ENCODE assay signal across 26 cellular contexts in genomic region chr9:13322828-13323550, GRCh38. TPM values are rescaled to one million over a fixed set of nuclear protein-coding genes. Genes with fewer than 3 reads are reported as not detected.
DNase-seq lines count a peak whose midpoint lies in the region; ATAC-seq and TF ChIP-seq lines count a peak whose summit lies in the region.
"Had no signal": no experiment of that assay in that cellular context is flagged by ENCODE, and none has a peak within 500 bp of the region (broad histone marks: within the 10 kb centered on the region; RNA-seq: fewer than 3 reads in every experiment).

No MANE protein-coding gene starts in this region.

- no peak overlapping the region for H3K4me3 Mint-ChIP-seq in WTC11
- no peak overlapping the region for H3K4me3 Mint-ChIP-seq in stimulated activated memory B cell treated with anti-CD40 and anti-IgM and Interleukin-4, amounts not matched to agents 10 μg/mL and 1 μg/mL and 100 μg/mL, for 72 hours
- H3K4me3 Mint-ChIP-seq in natural killer cell treated with Interleukin-12 subunit alpha and Interleukin-12 subunit beta and Interleukin-15 and Interleukin-18, amount 100 ng/mL, for 72 hours = no peak overlapping the region
- H3K4me3 Mint-ChIP-seq: activated CD4-positive, alpha-beta T cell treated with anti-CD3 and anti-CD28 coated beads for 36 hours; activated CD8-positive, alpha-beta T cell treated with anti-CD3 and anti-CD28 coated beads for 36 hours; activated naive CD4-positive, alpha-beta T cell treated with anti-CD3 and anti-CD28 coated beads, Interleukin-2, amount 10 ng/mL, durations not matched to agents 7 days and 5 days; activated T-helper 17 cell treated with anti-CD3 and anti-CD28 coated beads, Interleukin-2, amount 50 U/mL, for 72 hours had no signal

- no peaks in the 10 kb centered on the region for H3K79me2 ChIP-seq in OCI-LY7 (ENCODE audit: insufficient read depth, low read depth, low read length)

- H3K56ac ChIP-seq in IMR-90 (ENCODE audit: extremely low read depth, insufficient read depth, low read length) = no peak overlapping the region

- peaks cover 18% of the 10 kb centered on the region for H3K9me3 Mint-ChIP-seq in WTC11
- peaks cover 6% of the 10 kb centered on the region for H3K9me3 Mint-ChIP-seq in stimulated activated memory B cell treated with anti-CD40 and anti-IgM and Interleukin-4, amounts not matched to agents 10 μg/mL and 1 μg/mL and 100 μg/mL, for 72 hours
- H3K9me3 Mint-ChIP-seq in natural killer cell treated with Interleukin-12 subunit alpha and Interleukin-12 subunit beta and Interleukin-15 and Interleukin-18, amount 100 ng/mL, for 72 hours = peaks cover 11% of the 10 kb centered on the region

- intact Hi-C loops in IMR-90 (cut with micrococcal nuclease) (loop anchor here (10.0 kb wide), 1 partner anchor 1232 kb away; no protein-coding TSS in a partner anchor), OCI-LY7 (cut with micrococcal nuclease; ENCODE audit: unreplicated experiment) (no loop called here)

- DNase-seq in IMR-90 = no peak
- no peak for DNase-seq in WTC11 (ENCODE audit: low spot score)
- peak; percentile 5 for DNase-seq in iPS-NIHi11 (ENCODE audit: low spot score)
- no peak for DNase-seq in natural killer cell treated with Interleukin-12 subunit alpha and Interleukin-12 subunit beta and Interleukin-15 and Interleukin-18, amount 100 ng/mL, for 72 hours (ENCODE audit: low spot score)
- DNase-seq in OCI-LY7 (ENCODE audit: low spot score) = no peak
- DNase-seq: activated CD4-positive, alpha-beta T cell treated with anti-CD3 and anti-CD28 coated beads for 36 hours; activated CD8-positive, alpha-beta memory T cell treated with anti-CD3 and anti-CD28 coated beads, Interleukin-2, amount 50 U/mL, for 48 hours; activated CD8-positive, alpha-beta T cell treated with anti-CD3 and anti-CD28 coated beads for 36 hours; activated naive CD4-positive, alpha-beta T cell treated with anti-CD3 and anti-CD28 coated beads, Interleukin-2, amount 10 ng/mL, durations not matched to agents 7 days and 5 days; adrenal gland; body of pancreas; NCI-H1694; NCI-H2171 treated with DMSO at 0.1 percent for 48 hours; NCI-H526 treated with DMSO at 0.1 percent for 48 hours; NK-92 treated with Interleukin-12 subunit alpha and Interleukin-12 subunit beta, amount 100 ng/mL, for 24 hours; PC-9; SHP77; stimulated activated CD4-positive, alpha-beta T cell treated with anti-CD3 and anti-CD28 coated beads, Interleukin-4, amount 100 ng/mL, for 1 hour; SW 1271 had no signal

- H3K27ac ChIP-seq in IMR-90 (ENCODE audit: insufficient read depth, low read length) = no peak overlapping the region
- no peak overlapping the region for H3K27ac ChIP-seq in OCI-LY7 (ENCODE audit: low read depth, low read length, poor library complexity, severe bottlenecking)
- H3K27ac ChIP-seq: adrenal gland, BLaER1, body of pancreas, gastroesophageal sphincter, PC-9, tibial nerve had no signal

- no peak overlapping the region for H2BK120ac ChIP-seq in IMR-90 (ENCODE audit: low read depth, low read length)

- H3K4me1 Mint-ChIP-seq in WTC11 = no peaks in the 10 kb centered on the region
- H3K4me1 Mint-ChIP-seq in stimulated activated memory B cell treated with anti-CD40 and anti-IgM and Interleukin-4, amounts not matched to agents 10 μg/mL and 1 μg/mL and 100 μg/mL, for 72 hours = no peaks in the 10 kb centered on the region
- no peaks in the 10 kb centered on the region for H3K4me1 Mint-ChIP-seq in natural killer cell treated with Interleukin-12 subunit alpha and Interleukin-12 subunit beta and Interleukin-15 and Interleukin-18, amount 100 ng/mL, for 72 hours (ENCODE audit: low read depth in 2 of 2)
- H3K4me1 Mint-ChIP-seq: activated CD4-positive, alpha-beta T cell treated with anti-CD3 and anti-CD28 coated beads for 36 hours; activated naive CD4-positive, alpha-beta T cell treated with anti-CD3 and anti-CD28 coated beads, Interleukin-2, amount 10 ng/mL, durations not matched to agents 7 days and 5 days; activated T-helper 17 cell treated with anti-CD3 and anti-CD28 coated beads, Interleukin-2, amount 50 U/mL, for 72 hours had no signal

- H3K36me3 ChIP-seq in IMR-90 (ENCODE audit: control insufficient read depth, insufficient read depth, low read length) (no peaks in the 10 kb centered on the region), OCI-LY7 (ENCODE audit: insufficient read depth, low read length) (no peaks in the 10 kb centered on the region)
- H3K36me3 ChIP-seq: adrenal gland, BLaER1, gastroesophageal sphincter, tibial nerve had no signal

- no peaks in the 10 kb centered on the region for H3K27me3 ChIP-seq in IMR-90 (ENCODE audit: control insufficient read depth, insufficient read depth, low read length)
- H3K27me3 ChIP-seq: adrenal gland, BLaER1, body of pancreas, gastroesophageal sphincter, tibial nerve had no signal

- H2AK9ac ChIP-seq in IMR-90 (replicated peaks; ENCODE audit: low read depth, low read length, poor library complexity) = no peak overlapping the region

- no peaks in the 10 kb centered on the region for H3K4me1 ChIP-seq in IMR-90 (ENCODE audit: control insufficient read depth, insufficient read depth, low read length)
- no peaks in the 10 kb centered on the region for H3K4me1 ChIP-seq in OCI-LY7 (ENCODE audit: insufficient read depth, low read length, poor library complexity, severe bottlenecking)
- H3K4me1 ChIP-seq: adrenal gland, BLaER1, body of pancreas, gastroesophageal sphincter, tibial nerve had no signal

- peaks cover 10% of the 10 kb centered on the region for H3K36me3 Mint-ChIP-seq in WTC11
- H3K36me3 Mint-ChIP-seq in stimulated activated memory B cell treated with anti-CD40 and anti-IgM and Interleukin-4, amounts not matched to agents 10 μg/mL and 1 μg/mL and 100 μg/mL, for 72 hours = no peaks in the 10 kb centered on the region
- H3K36me3 Mint-ChIP-seq in natural killer cell treated with Interleukin-12 subunit alpha and Interleukin-12 subunit beta and Interleukin-15 and Interleukin-18, amount 100 ng/mL, for 72 hours = no peaks in the 10 kb centered on the region
- H3K36me3 Mint-ChIP-seq: activated naive CD4-positive, alpha-beta T cell treated with anti-CD3 and anti-CD28 coated beads, Interleukin-2, amount 10 ng/mL, durations not matched to agents 7 days and 5 days had no signal

- H2AK5ac ChIP-seq in IMR-90 (ENCODE audit: low read depth, low read length) = no peak overlapping the region

- 0 out of 2 replicates have a peak, but pooled peaks cover 3% of the 10 kb centered on the region for H3K27me3 Mint-ChIP-seq in WTC11 (ENCODE audit: low read depth)
- H3K27me3 Mint-ChIP-seq in stimulated activated memory B cell treated with anti-CD40 and anti-IgM and Interleukin-4, amounts not matched to agents 10 μg/mL and 1 μg/mL and 100 μg/mL, for 72 hours = no peaks in the 10 kb centered on the region
- H3K27me3 Mint-ChIP-seq in natural killer cell treated with Interleukin-12 subunit alpha and Interleukin-12 subunit beta and Interleukin-15 and Interleukin-18, amount 100 ng/mL, for 72 hours = no peaks in the 10 kb centered on the region
- H3K27me3 Mint-ChIP-seq: activated CD4-positive, alpha-beta T cell treated with anti-CD3 and anti-CD28 coated beads for 36 hours; activated CD8-positive, alpha-beta T cell treated with anti-CD3 and anti-CD28 coated beads for 36 hours; activated naive CD4-positive, alpha-beta T cell treated with anti-CD3 and anti-CD28 coated beads, Interleukin-2, amount 10 ng/mL, durations not matched to agents 7 days and 5 days; activated T-helper 17 cell treated with anti-CD3 and anti-CD28 coated beads, Interleukin-2, amount 50 U/mL, for 72 hours; progenitor cell of endocrine pancreas had no signal

- H3K4me3 ChIP-seq in IMR-90 (ENCODE audit: insufficient read depth, low read depth, low read length) = no peak overlapping the region
- H3K4me3 ChIP-seq in OCI-LY7 (ENCODE audit: low read depth, low read length, poor library complexity, severe bottlenecking) = no peak overlapping the region
- H3K4me3 ChIP-seq: adrenal gland, BLaER1, body of pancreas, gastroesophageal sphincter, PC-9, tibial nerve had no signal

- dilution Hi-C loops in IMR-90 (cut with HindIII; ENCODE audit: low sequenced_read_pairs, unreplicated experiment) = no loop called here

- H2BK20ac ChIP-seq in IMR-90 (ENCODE audit: low read depth, low read length) = no peak overlapping the region

- no peak overlapping the region for H2BK5ac ChIP-seq in IMR-90 (ENCODE audit: low read depth, low read length, poor library complexity, severe bottlenecking)

- no peaks in the 10 kb centered on the region for H3K9me3 ChIP-seq in IMR-90 (ENCODE audit: control insufficient read depth, insufficient read depth, low read length)
- H3K9me3 ChIP-seq in OCI-LY7 (ENCODE audit: low read length) = no peaks in the 10 kb centered on the region
- H3K9me3 ChIP-seq: adrenal gland, body of pancreas had no signal

- H4K20me1 ChIP-seq in IMR-90 (ENCODE audit: insufficient read depth, low read length) (no peaks in the 10 kb centered on the region), OCI-LY7 (ENCODE audit: insufficient read depth, low read length) (no peaks in the 10 kb centered on the region)
- H4K20me1 ChIP-seq: BLaER1 had no signal

- no peak overlapping the region for H4K91ac ChIP-seq in IMR-90 (ENCODE audit: insufficient read depth, low read depth, low read length)

- H3K23ac ChIP-seq in IMR-90 (ENCODE audit: low read depth, low read length) = no peak overlapping the region

- no peaks in the 10 kb centered on the region for H3K9me1 ChIP-seq in IMR-90 (ENCODE audit: insufficient read depth, low read length)

- no peak overlapping the region for H4K8ac ChIP-seq in IMR-90 (ENCODE audit: low read depth in 2 of 2, low read length in 2 of 2)

- no peak for TF ChIP-seq CTCF in IMR-90 (conservative IDR thresholded peaks at IDR 0.05; ENCODE audit: low read depth, low read length)
- no peak for TF ChIP-seq CTCF in WTC11 (IDR thresholded peaks at IDR 0.05)
- no peak for TF ChIP-seq CTCF in OCI-LY7 (conservative IDR thresholded peaks at IDR 0.05; ENCODE audit: low read length)

- no peak overlapping the region for H3K9ac ChIP-seq in IMR-90 (ENCODE audit: low read depth, low read length)
- H3K9ac ChIP-seq: BLaER1 had no signal

- H2BK15ac ChIP-seq in IMR-90 (ENCODE audit: low read depth, low read length) = no peak overlapping the region

- no peak overlapping the region for H3K18ac ChIP-seq in IMR-90 (ENCODE audit: low read depth, low read length)

- H3K4ac ChIP-seq in IMR-90 (ENCODE audit: low read depth, low read length) = no peak overlapping the region

- TF ChIP-seq POLR2A in IMR-90 (IDR thresholded peaks at IDR 0.05; ENCODE audit: low read depth, low read length) = no peak

- TF ChIP-seq RAD21 in IMR-90 (IDR thresholded peaks at IDR 0.05; ENCODE audit: low read length) = no peak

- H3K9me2 ChIP-seq in OCI-LY7 (ENCODE audit: insufficient read depth, low read length) = no peaks in the 10 kb centered on the region

- no peak for ATAC-seq in IMR-90 (ENCODE audit: low read depth)
- peak; percentile 56 for ATAC-seq in WTC11
- ATAC-seq in stimulated activated memory B cell treated with anti-CD40 and anti-IgM and Interleukin-4, amounts not matched to agents 10 μg/mL and 1 μg/mL and 100 μg/mL, for 72 hours = peak; percentile 20
- ATAC-seq in natural killer cell treated with Interleukin-12 subunit alpha and Interleukin-12 subunit beta and Interleukin-15 and Interleukin-18, amount 100 ng/mL, for 72 hours = no peak
- no peak for ATAC-seq in GM19351 (IDR thresholded peaks at IDR 0.05; ENCODE audit: unreplicated experiment)
- ATAC-seq: activated CD4-positive, alpha-beta T cell treated with anti-CD3 and anti-CD28 coated beads for 36 hours; activated CD8-positive, alpha-beta T cell treated with anti-CD3 and anti-CD28 coated beads for 36 hours; activated T-helper 17 cell treated with anti-CD3 and anti-CD28 coated beads, Interleukin-2, amount 50 U/mL, for 72 hours; body of pancreas; gastroesophageal sphincter had no signal

- H3K4me2 ChIP-seq in IMR-90 (ENCODE audit: low read depth, low read length) (no peak overlapping the region), OCI-LY7 (ENCODE audit: low read length) (no peak overlapping the region)
- H3K4me2 ChIP-seq: BLaER1, PC-9 had no signal

- in situ Hi-C loops in IMR-90 (cut with MboI; ENCODE audit: low sequenced_read_pairs) = no loop called here

- WGBS in IMR-90 (ENCODE audit: extremely low coverage in 2 of 2, insufficient read length in 1 of 2), 2 experiments = 89% methylated on average over 21 of the region's 29 CpGs; no CpG with 5 or more reads in 1 of the 2 experiments

- H2AFZ ChIP-seq in IMR-90 (replicated peaks; ENCODE audit: low read length, poor library complexity) (peak overlapping the region; percentile 51), OCI-LY7 (ENCODE audit: low read length) (no peak overlapping the region)
- H2AFZ ChIP-seq: PC-9 had no signal

- no peaks in the 10 kb centered on the region for H3K79me1 ChIP-seq in IMR-90 (ENCODE audit: low read depth in 1 of 2, low read length in 2 of 2)

- CTCF ChIA-PET in IMR-90 (lab: Yijun Ruan, JAX) (no interaction called here), WTC11 (lab: Charles Lee) (no interaction called here), OCI-LY7 (lab: Charles Lee; ENCODE audit: unreplicated experiment) (no interaction called here)

- no TSS peak for BruUV-seq in IMR-90 (replicated peaks; lab: Mats Ljungman, UMichigan)
- BruUV-seq in OCI-LY7 (replicated peaks; lab: Mats Ljungman, UMichigan) = no TSS peak

- no peak overlapping the region for H4K5ac ChIP-seq in IMR-90 (ENCODE audit: low read depth, low read length)

- POLR2A ChIA-PET in IMR-90 (lab: Charles Lee; ENCODE audit: unreplicated experiment) (no interaction called here), WTC11 (lab: Charles Lee) (no interaction called here), OCI-LY7 (lab: Charles Lee) (interaction anchor here (0.6 to 1.1 kb wide), 2 partner anchors 14 to 107 kb away, joined by 3 to 6 read pairs; no protein-coding TSS in a partner anchor)

- H3K14ac ChIP-seq in IMR-90 (replicated peaks; ENCODE audit: low read depth, low read length) = no peak overlapping the region

- H3K27ac Mint-ChIP-seq in WTC11 = no peak overlapping the region
- no peak overlapping the region for H3K27ac Mint-ChIP-seq in stimulated activated memory B cell treated with anti-CD40 and anti-IgM and Interleukin-4, amounts not matched to agents 10 μg/mL and 1 μg/mL and 100 μg/mL, for 72 hours
- no peak overlapping the region for H3K27ac Mint-ChIP-seq in natural killer cell treated with Interleukin-12 subunit alpha and Interleukin-12 subunit beta and Interleukin-15 and Interleukin-18, amount 100 ng/mL, for 72 hours
- H3K27ac Mint-ChIP-seq: activated CD4-positive, alpha-beta T cell treated with anti-CD3 and anti-CD28 coated beads for 36 hours; activated CD8-positive, alpha-beta T cell treated with anti-CD3 and anti-CD28 coated beads for 36 hours; activated naive CD4-positive, alpha-beta T cell treated with anti-CD3 and anti-CD28 coated beads, Interleukin-2, amount 10 ng/mL, durations not matched to agents 7 days and 5 days; activated T-helper 17 cell treated with anti-CD3 and anti-CD28 coated beads, Interleukin-2, amount 50 U/mL, for 72 hours; progenitor cell of endocrine pancreas had no signal

RNA-seq across cellular contexts. Expression of gene MPDZ, which starts 43.5 kb away (rescaled TPM):
- total RNA-seq in IMR-90 (2012; rRNA removed) (39.3 and 46.4 TPM in 2 replicates), WTC11 (2021) (38.1 to 39.3 TPM (median 38.5 TPM) in 3 replicates), OCI-LY7 (2022) (not detected in 2 replicates)
- 14.6 and 18.8 TPM in 2 replicates for polyA plus RNA-seq in IMR-90 (2012; rRNA removed)
- 3.6 and 5.9 TPM in 2 replicates for polyA plus RNA-seq in IMR-90 (2012; cell fraction: cytosol; rRNA removed)
- polyA plus RNA-seq in IMR-90 (2012; cell fraction: nucleus; rRNA removed; ENCODE audit: low replicate concordance) = 10.0 and 65.1 TPM in 2 replicates
- not detected for total RNA-seq in natural killer cell treated with Interleukin-12 subunit alpha and Interleukin-12 subunit beta and Interleukin-15 and Interleukin-18, amount 100 ng/mL, for 72 hours
- total RNA-seq in OCI-LY7 (2014; rRNA removed; shearing (Covaris generic)) = not detected in 2 replicates
- total RNA-seq: activated CD4-positive, alpha-beta T cell treated with anti-CD3 and anti-CD28 coated beads for 36 hours; activated CD8-positive, alpha-beta T cell treated with anti-CD3 and anti-CD28 coated beads for 36 hours; activated T-helper 17 cell treated with anti-CD3 and anti-CD28 coated beads, Interleukin-2, amount 50 U/mL, for 72 hours had no signal

Comparison
In these comparisons a context has a peak if more than half of its experiments do, and no peak if none do; other contexts are left out.
1. ATAC-seq: peak in WTC11 (single experiment) and stimulated activated memory B cell treated with anti-CD40 and anti-IgM and Interleukin-4, amounts not matched to agents 10 μg/mL and 1 μg/mL and 100 μg/mL, for 72 hours (single experiment); none in IMR-90 (single experiment), natural killer cell treated with Interleukin-12 subunit alpha and Interleukin-12 subunit beta and Interleukin-15 and Interleukin-18, amount 100 ng/mL, for 72 hours (0 of 2) and GM19351 (single experiment).
2. RNA of gene MPDZ, which starts 43.5 kb away (total RNA-seq): 39.3 to 46.4 TPM in IMR-90 and 38.1 to 39.3 TPM in WTC11; not detected in natural killer cell treated with Interleukin-12 subunit alpha and Interleukin-12 subunit beta and Interleukin-15 and Interleukin-18, amount 100 ng/mL, for 72 hours and not detected in OCI-LY7; every median in the first group is over 10 times any median in the second.